ENCODE assay signal across 32 cellular contexts in the genomic region with DNA sequence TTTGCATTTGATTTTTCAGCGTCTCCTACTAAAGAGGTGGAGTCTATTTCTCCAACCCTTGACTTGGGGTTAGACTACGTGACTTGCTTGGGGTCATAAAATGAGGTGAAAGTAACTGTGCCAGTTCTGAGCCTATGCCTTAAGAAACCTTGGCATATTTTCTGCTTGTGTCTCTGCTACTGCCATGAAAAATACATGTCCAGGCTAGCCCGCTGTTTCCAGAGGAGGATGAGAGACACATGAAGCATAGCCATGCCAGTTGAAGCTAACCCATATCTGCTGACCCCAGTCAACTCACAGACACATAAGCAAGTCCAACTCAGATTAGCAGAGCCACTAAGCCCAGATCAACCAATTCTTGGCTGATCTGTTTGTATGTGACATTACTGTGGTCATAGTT. TPM values are rescaled to one million over a fixed set of nuclear protein-coding genes. Genes with fewer than 3 reads are reported as not detected.
"Had no signal": no experiment of that assay in that cellular context is flagged by ENCODE, and none has a peak within 500 bp of the region (broad histone marks: within the 10 kb centered on the region; RNA-seq: fewer than 3 reads in every experiment).

No MANE protein-coding gene starts in this region.

- H3K4me3 ChIP-seq: gastroesophageal sphincter, spleen, testis, tibial nerve, upper lobe of right lung, vagina had no signal

- H3K27me3 ChIP-seq: gastroesophageal sphincter, spleen, testis, tibial nerve, upper lobe of right lung had no signal

- H3K36me3 ChIP-seq: gastroesophageal sphincter, neutrophil, spleen, tibial nerve, upper lobe of right lung, vagina had no signal

- H3K4me1 ChIP-seq: gastroesophageal sphincter, spleen, testis, tibial nerve, upper lobe of right lung, vagina had no signal

- ATAC-seq: gastroesophageal sphincter; left colon; left ventricle myocardium superior; naive thymus-derived CD8-positive, alpha-beta T cell; sciatic nerve; stimulated activated naive B cell treated with anti-CD40 and anti-IgM and Interleukin-4, amounts not matched to agents 10 μg/mL and 1 μg/mL and 100 μg/mL, for 72 hours; stimulated activated naive CD8-positive, alpha-beta T cell treated with anti-CD3 and anti-CD28 coated beads, Interleukin-15, amount 100 ng/mL, for 72 hours; upper lobe of right lung had no signal

- H3K9me3 Mint-ChIP-seq: stimulated activated naive CD8-positive, alpha-beta T cell treated with anti-CD3 and anti-CD28 coated beads, Interleukin-15, amount 100 ng/mL, for 72 hours had no signal

- FAIRE-seq: endometrium had no signal

- H3K36me3 Mint-ChIP-seq: immature natural killer cell; stimulated activated naive B cell treated with anti-CD40 and anti-IgM and Interleukin-4, amounts not matched to agents 10 μg/mL and 1 μg/mL and 100 μg/mL, for 72 hours had no signal

- H3K27ac ChIP-seq: gastroesophageal sphincter, neutrophil, spleen, testis, tibial nerve, upper lobe of right lung, vagina had no signal

- H3K9me3 ChIP-seq: gastroesophageal sphincter, neutrophil, spleen, testis, tibial nerve, upper lobe of right lung, vagina had no signal

- H3K4me3 Mint-ChIP-seq: immature natural killer cell; naive thymus-derived CD8-positive, alpha-beta T cell; stimulated activated naive B cell treated with anti-CD40 and anti-IgM and Interleukin-4, amounts not matched to agents 10 μg/mL and 1 μg/mL and 100 μg/mL, for 72 hours; stimulated activated naive CD8-positive, alpha-beta T cell treated with anti-CD3 and anti-CD28 coated beads, Interleukin-15, amount 100 ng/mL, for 72 hours had no signal

- H3K27ac Mint-ChIP-seq: immature natural killer cell; naive thymus-derived CD8-positive, alpha-beta T cell; stimulated activated naive B cell treated with anti-CD40 and anti-IgM and Interleukin-4, amounts not matched to agents 10 μg/mL and 1 μg/mL and 100 μg/mL, for 72 hours had no signal

- H3K4me1 Mint-ChIP-seq: immature natural killer cell; naive thymus-derived CD8-positive, alpha-beta T cell; stimulated activated naive B cell treated with anti-CD40 and anti-IgM and Interleukin-4, amounts not matched to agents 10 μg/mL and 1 μg/mL and 100 μg/mL, for 72 hours; stimulated activated naive CD8-positive, alpha-beta T cell treated with anti-CD3 and anti-CD28 coated beads, Interleukin-15, amount 100 ng/mL, for 72 hours had no signal

- DNase-seq: cortex of kidney; effector memory CD4-positive, alpha-beta T cell; immature natural killer cell; left colon; left ventricle myocardium superior; naive thymus-derived CD8-positive, alpha-beta T cell; posterior cingulate gyrus; spleen; stimulated activated CD4-positive, alpha-beta T cell treated with anti-CD3 and anti-CD28 coated beads, Interleukin-15, amount 100 ng/mL, for 24 hours; stimulated activated CD4-positive, alpha-beta T cell treated with anti-CD3 and anti-CD28 coated beads, Interleukin-1b, Interleukin-23, amount 100 ng/mL, for 48 hours; stimulated activated CD4-positive, alpha-beta T cell treated with anti-CD3 and anti-CD28 coated beads, Interleukin-4, amount 100 ng/mL, for 24 hours; stimulated activated naive B cell treated with anti-CD40 and anti-IgM and Interleukin-4, amounts not matched to agents 10 μg/mL and 1 μg/mL and 100 μg/mL, for 72 hours; stimulated activated naive CD8-positive, alpha-beta T cell treated with anti-CD3 and anti-CD28 coated beads, Interleukin-15, amount 100 ng/mL, for 72 hours; testis; upper lobe of right lung had no signal

RNA-seq across cellular contexts. Expression of gene SCP2D1, which starts 38.7 kb away (rescaled TPM):
- total RNA-seq: epithelial cell of proximal tubule; fibroblast of villous mesenchyme; gastroesophageal sphincter; kidney epithelial cell; left colon; left ventricle myocardium superior; lung microvascular endothelial cell; mesenteric fat pad; mononuclear cell; naive thymus-derived CD8-positive, alpha-beta T cell; osteocyte; pulmonary artery endothelial cell; sciatic nerve; skeletal muscle tissue; spleen; subcutaneous adipose tissue; tibial nerve; upper lobe of right lung; vagina had no signal
- polyA plus RNA-seq: immature natural killer cell; naive thymus-derived CD8-positive, alpha-beta T cell; neural cell; spleen had no signal
